In genomic region chr21:43138944-43139343, GRCh38 we compare ENCODE assay signal across 13 cellular contexts. TPM values are rescaled to one million over a fixed set of nuclear protein-coding genes. Genes with fewer than 3 reads are reported as not detected.
DNase-seq lines count a peak whose midpoint lies in the region; ATAC-seq and TF ChIP-seq lines count a peak whose summit lies in the region.
"Not testable (repeated sequence)": the region's sequence is repeated elsewhere in the genome, so short reads cannot be mapped to it uniquely, and the experiment has no call there.
"Had no signal": no experiment of that assay in that cellular context is flagged by ENCODE, and none has a peak within 500 bp of the region (broad histone marks: within the 10 kb centered on the region; RNA-seq: fewer than 3 reads in every experiment).

No MANE protein-coding gene starts in this region.

- not testable (repeated sequence) for H3K27ac Mint-ChIP-seq in HFFc6; WTC11; chondrocyte (ENCODE audit: unreplicated experiment); neural progenitor cell

- not testable (repeated sequence) for H3K4me3 ChIP-seq in DND-41 (ENCODE audit: low read depth in 1 of 2, low read length in 2 of 2); heart right ventricle; left lung; neural progenitor cell; upper lobe of right lung

- POLR2A ChIA-PET in WTC11 (lab: Charles Lee), result not testable (repeated sequence)

- not testable (repeated sequence) for H2AFZ ChIP-seq in DND-41 (ENCODE audit: low read depth, low read length); neural progenitor cell (replicated peaks)

- not testable (repeated sequence) for H3K36me3 ChIP-seq in DND-41 (ENCODE audit: insufficient read depth, low read length); heart right ventricle; left lung; neural progenitor cell; upper lobe of right lung

- not testable (repeated sequence) for H3K79me2 ChIP-seq in DND-41 (ENCODE audit: insufficient read depth, low read length); neural progenitor cell (ENCODE audit: low read depth)

- H3K4me2 ChIP-seq in DND-41 (ENCODE audit: insufficient read depth, low read length); neural progenitor cell: not testable (repeated sequence)

- DNase-seq in DND-41; chondrocyte (ENCODE audit: low spot score); heart right ventricle; left lung; neural progenitor cell (ENCODE audit: low spot score); upper lobe of right lung: not testable (repeated sequence)
- peak; percentile 0 for DNase-seq in HFFc6
- peak; percentile 5 for DNase-seq in WTC11 (ENCODE audit: low spot score)

- H3F3A ChIP-seq in neural progenitor cell (ENCODE audit: low read depth), result not testable (repeated sequence)

- not testable (repeated sequence) for H3K9me3 ChIP-seq in DND-41 (ENCODE audit: insufficient read depth, low read length, severe bottlenecking); heart right ventricle; left lung; neural progenitor cell (ENCODE audit: low read depth); upper lobe of right lung

- H3K4me1 Mint-ChIP-seq in HFFc6 (ENCODE audit: low read depth); WTC11; chondrocyte (ENCODE audit: low read depth); neural progenitor cell: not testable (repeated sequence)

- not testable (repeated sequence) for H3K4me1 ChIP-seq in DND-41 (ENCODE audit: insufficient read depth, low read length); heart right ventricle; left lung; neural progenitor cell; upper lobe of right lung

- not testable (repeated sequence) for H4K20me1 ChIP-seq in DND-41 (ENCODE audit: insufficient read depth, low read length); neural progenitor cell (ENCODE audit: low read depth)

- not testable (repeated sequence) for H3K9me3 Mint-ChIP-seq in HFFc6; WTC11; chondrocyte (ENCODE audit: low read depth); neural progenitor cell

- H3K36me3 Mint-ChIP-seq in HFFc6 (ENCODE audit: low read depth); WTC11; chondrocyte (ENCODE audit: low read depth); neural progenitor cell: not testable (repeated sequence)

- not testable (repeated sequence) for TF ChIP-seq CTCF in DND-41 (IDR thresholded peaks at IDR 0.05; ENCODE audit: borderline replicate concordance, extremely low read depth, low read length, poor library complexity, severe bottlenecking); WTC11 (IDR thresholded peaks at IDR 0.05); left lung (IDR thresholded peaks at IDR 0.05)
- TF ChIP-seq CTCF in HFFc6 (IDR thresholded peaks at IDR 0.05) (peak; percentile 16; the same call in 1 of the 2 replicates), chondrocyte (IDR thresholded peaks at IDR 0.05) (peak; percentile 48), heart right ventricle (IDR thresholded peaks at IDR 0.05) (peak in 3 of 9 donors; percentile 7 to 24 (median 12)), neural progenitor cell (IDR thresholded peaks at IDR 0.05) (peak; percentile 17), upper lobe of right lung (IDR thresholded peaks at IDR 0.05) (peak; percentile 14)

- intact Hi-C loops in heart right ventricle (cut with DNase I); left lung (cut with DNase I); upper lobe of right lung (cut with DNase I): not testable (repeated sequence)

- H3K27me3 ChIP-seq in DND-41 (ENCODE audit: insufficient read depth, low read length, poor library complexity); heart right ventricle; left lung; neural progenitor cell; upper lobe of right lung: not testable (repeated sequence)

- CTCF ChIA-PET in WTC11 (lab: Charles Lee), result not testable (repeated sequence)

- WGBS in heart right ventricle, 2 donors, result 0 to 9% methylated on average over 2 to 3 of the region's 8 CpGs

- not testable (repeated sequence) for H3K27me3 Mint-ChIP-seq in HFFc6 (ENCODE audit: insufficient read depth); WTC11 (ENCODE audit: low read depth); chondrocyte (ENCODE audit: low read depth); neural progenitor cell (ENCODE audit: insufficient read depth, low read depth)

- not testable (repeated sequence) for H3K4me3 Mint-ChIP-seq in HFFc6; WTC11; chondrocyte (ENCODE audit: unreplicated experiment); neural progenitor cell

- H3K9ac ChIP-seq in DND-41 (ENCODE audit: low read depth, low read length); neural progenitor cell: not testable (repeated sequence)

- ATAC-seq in DND-41 (ENCODE audit: insufficient read depth, low read depth) (peak; percentile 66; the same call in 2 of the 3 replicates), WTC11 (peak; percentile 86), heart right ventricle (peak in 6 of 8 donors; percentile 34 to 69 (median 66)), left lung (peak; percentile 79), upper lobe of right lung (peak; percentile 76)

- not testable (repeated sequence) for H3K27ac ChIP-seq in DND-41 (ENCODE audit: low read length); heart right ventricle; left lung; neural progenitor cell; upper lobe of right lung

RNA-seq across cellular contexts. Expression of gene CRYAA, which starts 29.9 kb away (rescaled TPM):
- total RNA-seq in HFFc6 (2021; fragmentation: NEBNext Ultra II Directional; extraction: Animal tissue kit (Norgen Biotek cat#: 25700)), result not detected
- total RNA-seq in WTC11 (2021), result not detected in 3 replicates
- total RNA-seq in chondrocyte, result not detected in 3 replicates
- total RNA-seq in heart right ventricle, result not detected
- not detected for polyA plus RNA-seq in heart right ventricle
- total RNA-seq in left lung, result not detected
- not detected in 2 replicates for total RNA-seq in neural progenitor cell (ENCODE audit: low replicate concordance)
- total RNA-seq in upper lobe of right lung, result not detected
- total RNA-seq: A172; CD8-positive, alpha-beta T cell; G401; GM23248; MCF 10A had no signal
- polyA plus RNA-seq: GM23248 had no signal

RNA-seq across cellular contexts. Expression of gene U2AF1, which starts 31.6 kb away (rescaled TPM):
- total RNA-seq in HFFc6 (2021; fragmentation: NEBNext Ultra II Directional; extraction: Animal tissue kit (Norgen Biotek cat#: 25700)), result 10 to 100 TPM in 5 of 6 experiments, 1 to 10 TPM in 1; 9.5 to 32.1 (median 15.6) TPM
- total RNA-seq in WTC11 (2021) (35.6 to 41.2 TPM (median 40.6 TPM) in 3 replicates), chondrocyte (9.8 to 13.7 TPM (median 11.8 TPM) in 3 replicates), heart right ventricle (10 to 100 TPM in 1 of 10 donors, 1 to 10 TPM in 9; 2.7 to 12.4 (median 6.3) TPM), left lung (10 to 100 TPM; 26.4 to 34.9 TPM), neural progenitor cell (ENCODE audit: low replicate concordance) (52.6 and 63.0 TPM in 2 replicates), upper lobe of right lung (34.9 TPM)
- 10 to 100 TPM; 21.9 to 48.0 TPM for polyA plus RNA-seq in heart right ventricle
